Comparison of ENCODE assay signal across 23 cellular contexts in the genomic region with DNA sequence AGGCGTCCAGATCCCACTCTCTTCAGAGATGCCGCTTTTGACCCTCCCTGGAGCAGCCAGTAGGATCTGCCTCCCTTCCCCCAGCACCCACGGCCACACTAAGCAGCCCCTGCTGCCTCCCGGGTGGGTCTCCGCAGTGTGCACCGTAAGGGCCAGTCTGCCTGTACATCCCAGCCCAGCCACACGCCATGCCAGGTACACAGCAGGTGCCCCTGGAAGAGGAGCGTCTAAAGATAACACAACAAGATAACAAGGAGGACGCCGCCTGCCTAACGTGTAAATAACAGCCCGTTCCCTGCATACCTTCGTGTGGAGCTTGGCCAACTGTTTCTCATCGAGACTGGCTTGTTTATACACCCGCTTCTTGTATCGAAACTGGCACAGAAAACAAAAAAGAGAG.
DNase-seq lines count a peak whose midpoint lies in the region; TF ChIP-seq lines count a peak whose summit lies in the region.
"Had no signal": no experiment of that assay in that cellular context is flagged by ENCODE, and none has a peak within 500 bp of the region (broad histone marks: within the 10 kb centered on the region; RNA-seq: fewer than 3 reads in every experiment).

No MANE protein-coding gene starts in this region.

- peak; percentile 7; the same call in 1 of the 2 replicates for TF ChIP-seq CTCF in LNCaP clone FGC (IDR thresholded peaks at IDR 0.05; ENCODE audit: control insufficient read depth, extremely low read depth, insufficient read depth)
- no peak for TF ChIP-seq CTCF in VCaP (conservative IDR thresholded peaks at IDR 0.05)
- TF ChIP-seq CTCF in progenitor cell of endocrine pancreas (IDR thresholded peaks at IDR 0.05; ENCODE audit: unreplicated experiment), result no peak

- no peak overlapping the region for H3K4me3 Mint-ChIP-seq in progenitor cell of endocrine pancreas (ENCODE audit: low read depth)
- H3K4me3 Mint-ChIP-seq: activated CD4-positive, alpha-beta T cell treated with anti-CD3 and anti-CD28 coated beads, Interleukin-2, amount 10 ng/mL, durations not matched to agents 24 days and 14 days; activated T-cell treated with anti-CD3 and anti-CD28 coated beads, Interleukin-2, amount 50 U/mL, for 4 hours; stimulated activated memory B cell treated with anti-CD40 and anti-IgM and Interleukin-4, amounts not matched to agents 10 μg/mL and 1 μg/mL and 100 μg/mL, for 72 hours had no signal

- H3K36me3 ChIP-seq in H7 (replicated peaks; ENCODE audit: control insufficient read depth, insufficient read depth, low read length), result peaks cover 5% of the 10 kb centered on the region
- H3K36me3 ChIP-seq: adrenal gland, brain microvascular endothelial cell, heart left ventricle, vagina had no signal

- H3K27me3 Mint-ChIP-seq in progenitor cell of endocrine pancreas, result no peaks in the 10 kb centered on the region
- H3K27me3 Mint-ChIP-seq: activated CD4-positive, alpha-beta T cell treated with anti-CD3 and anti-CD28 coated beads, Interleukin-2, amount 10 ng/mL, durations not matched to agents 24 days and 14 days had no signal

- H3K36me3 Mint-ChIP-seq in progenitor cell of endocrine pancreas (ENCODE audit: insufficient read depth), result peaks cover 19% of the 10 kb centered on the region
- H3K36me3 Mint-ChIP-seq: stimulated activated memory B cell treated with anti-CD40 and anti-IgM and Interleukin-4, amounts not matched to agents 10 μg/mL and 1 μg/mL and 100 μg/mL, for 72 hours had no signal

- DNase-seq in DMS79 treated with DMSO at 0.1 percent for 48 hours (lab: John Stamatoyannopoulos, UW) (peak; percentile 64), LNCaP clone FGC (ENCODE audit: low read depth) (peak; percentile 96), progenitor cell of endocrine pancreas (ENCODE audit: low spot score, unreplicated experiment) (no peak), DMS 273 (lab: John Stamatoyannopoulos, UW; ENCODE audit: unreplicated experiment) (no peak), H7 (no peak)
- DNase-seq in stimulated activated CD4-positive, alpha-beta T cell treated with anti-CD3 and anti-CD28 coated beads, Interleukin-15, amount 100 ng/mL, for 24 hours, result no peak
- DNase-seq: activated CD4-positive, alpha-beta T cell treated with anti-CD3 and anti-CD28 coated beads, Interleukin-2, amount 10 ng/mL, durations not matched to agents 24 days and 14 days; activated naive CD4-positive, alpha-beta T cell; activated T-cell treated with anti-CD3 and anti-CD28 coated beads, Interleukin-2, amount 50 U/mL, for 4 hours; adrenal gland; brain microvascular endothelial cell; heart left ventricle; KG1; left colon; mesenchymal stem cell; NCI-H187 treated with DMSO at 0.1 percent for 48 hours; NCI-H524; retina; stimulated activated CD4-positive, alpha-beta T cell treated with anti-CD3 and anti-CD28 coated beads, Interleukin-4, amount 100 ng/mL, for 1 hour had no signal

- H3K9me3 Mint-ChIP-seq in progenitor cell of endocrine pancreas (ENCODE audit: low read depth), result no peaks in the 10 kb centered on the region
- H3K9me3 Mint-ChIP-seq: activated CD4-positive, alpha-beta T cell treated with anti-CD3 and anti-CD28 coated beads, Interleukin-2, amount 10 ng/mL, durations not matched to agents 24 days and 14 days; activated T-cell treated with anti-CD3 and anti-CD28 coated beads, Interleukin-2, amount 50 U/mL, for 4 hours; stimulated activated memory B cell treated with anti-CD40 and anti-IgM and Interleukin-4, amounts not matched to agents 10 μg/mL and 1 μg/mL and 100 μg/mL, for 72 hours had no signal

- H3K4me3 ChIP-seq in LNCaP clone FGC (ENCODE audit: low read depth, low read length), result peak overlapping the region; percentile 39
- H3K4me3 ChIP-seq in H7 (ENCODE audit: insufficient read depth, low read depth, low read length), result no peak overlapping the region
- H3K4me3 ChIP-seq: adrenal gland, heart left ventricle, vagina had no signal

- H3K27ac Mint-ChIP-seq in progenitor cell of endocrine pancreas, result peak overlapping the region; percentile 34
- H3K27ac Mint-ChIP-seq: stimulated activated memory B cell treated with anti-CD40 and anti-IgM and Interleukin-4, amounts not matched to agents 10 μg/mL and 1 μg/mL and 100 μg/mL, for 72 hours had no signal

- H3K27ac ChIP-seq in VCaP, result peak overlapping the region; percentile 99
- H3K27ac ChIP-seq: adrenal gland, brain microvascular endothelial cell, epithelial cell of prostate, heart left ventricle, vagina had no signal

- H3K27me3 ChIP-seq in H7 (ENCODE audit: control insufficient read depth, insufficient read depth, low read length), result no peaks in the 10 kb centered on the region
- H3K27me3 ChIP-seq: adrenal gland, brain microvascular endothelial cell, vagina had no signal

- H3K4me1 Mint-ChIP-seq in progenitor cell of endocrine pancreas (ENCODE audit: low read depth), result peaks cover 7% of the 10 kb centered on the region

Comparison
In these comparisons a context has a peak if more than half of its experiments do, and no peak if none do; other contexts are left out.
1. DNase-seq: peak in DMS79 treated with DMSO at 0.1 percent for 48 hours (single experiment) and LNCaP clone FGC (single experiment); none in progenitor cell of endocrine pancreas (single experiment), DMS 273 (single experiment), H7 (single experiment) and stimulated activated CD4-positive, alpha-beta T cell treated with anti-CD3 and anti-CD28 coated beads, Interleukin-15, amount 100 ng/mL, for 24 hours (single experiment).